Comparison of ENCODE assay signal across 8 cellular contexts in the genomic region with DNA sequence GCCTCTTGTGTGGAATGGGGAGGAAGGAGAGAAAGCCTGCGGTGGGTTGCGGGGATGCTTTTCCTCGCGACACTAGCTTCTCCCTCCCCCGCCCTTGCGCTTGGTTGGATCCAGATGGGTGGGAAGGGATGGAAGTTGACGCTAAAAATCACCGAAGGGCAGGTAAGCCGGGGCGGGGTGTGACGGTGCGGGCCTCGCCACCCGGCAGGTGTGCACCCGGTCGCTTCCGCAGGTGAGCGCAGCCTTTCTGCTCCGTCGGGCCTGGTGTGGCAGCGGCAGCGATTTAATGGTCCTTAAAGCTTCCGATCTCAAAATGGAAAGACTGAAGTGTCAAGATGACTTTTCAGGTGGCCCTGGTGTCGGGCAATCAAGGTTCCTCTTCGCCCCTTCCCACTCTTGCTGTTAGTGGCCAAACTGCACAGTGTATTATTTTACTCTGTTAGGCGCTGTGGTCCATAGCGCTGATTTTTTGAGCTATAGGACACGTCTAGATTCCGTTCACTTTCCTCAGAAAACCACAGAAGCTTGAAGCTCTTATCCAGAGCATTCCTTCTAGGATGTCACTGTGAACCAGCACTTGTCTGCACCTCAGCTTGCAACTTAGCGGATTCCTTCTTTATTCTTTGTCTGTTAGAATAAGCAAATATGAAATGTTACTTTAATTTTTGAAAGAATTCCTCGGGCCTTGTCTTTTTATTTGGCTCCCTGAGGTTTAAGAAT. TPM values are rescaled to one million over a fixed set of nuclear protein-coding genes. Genes with fewer than 3 reads are reported as not detected.
A peak's percentile ranks its signal among the peaks of the same experiment; 100 is the strongest.
DNase-seq lines count a peak whose midpoint lies in the region; ATAC-seq and TF ChIP-seq lines count a peak whose summit lies in the region.

No MANE protein-coding gene starts in this region.

- peak overlapping the region; percentile 57 for H3K23ac ChIP-seq in IMR-90 (ENCODE audit: low read depth, low read length)

- peak overlapping the region; percentile 77 for H3K14ac ChIP-seq in IMR-90 (replicated peaks; ENCODE audit: low read depth, low read length)

- H3K4me1 Mint-ChIP-seq in activated CD4-positive, alpha-beta T cell treated with anti-CD3 and anti-CD28 coated beads for 36 hours: peaks cover 49% of the 10 kb centered on the region

- DNase-seq in GM06990 (ENCODE audit: extremely low read depth, insufficient read length): peak; percentile 68
- peak; percentile 39 for DNase-seq in IMR-90
- DNase-seq in activated CD4-positive, alpha-beta T cell treated with anti-CD3 and anti-CD28 coated beads for 36 hours: peak; percentile 69
- peak in 2 of 3 donors; percentile 8 to 18 for DNase-seq in effector memory CD4-positive, alpha-beta T cell
- no peak for DNase-seq in thoracic aorta (ENCODE audit: low spot score)

- peak overlapping the region; percentile 76 for H3K4me3 ChIP-seq in GM06990 (replicated peaks; ENCODE audit: low read depth, low read length)
- H3K4me3 ChIP-seq in IMR-90 (ENCODE audit: insufficient read depth, low read depth, low read length): peak overlapping the region; percentile 92
- peak overlapping the region; percentile 96 for H3K4me3 ChIP-seq in effector memory CD4-positive, alpha-beta T cell (ENCODE audit: insufficient read depth, low read depth, low read length, poor library complexity, severe bottlenecking)
- peak overlapping the region; percentile 88 to 96 for H3K4me3 ChIP-seq in muscle layer of duodenum (ENCODE audit: low read depth in 1 of 2, low read length in 2 of 2)
- peak overlapping the region; percentile 90 for H3K4me3 ChIP-seq in thoracic aorta

- peak overlapping the region; percentile 88 for H3K27ac Mint-ChIP-seq in activated CD4-positive, alpha-beta T cell treated with anti-CD3 and anti-CD28 coated beads for 36 hours

- H4K20me1 ChIP-seq in IMR-90 (ENCODE audit: insufficient read depth, low read length): peaks cover 45% of the 10 kb centered on the region

- WGBS in IMR-90 (ENCODE audit: extremely low coverage in 2 of 2, insufficient read length in 1 of 2), 2 experiments: 1% methylated on average over 18 of the region's 31 CpGs; no CpG with 5 or more reads in 1 of the 2 experiments

- H3K4ac ChIP-seq in IMR-90 (ENCODE audit: low read depth, low read length): peak overlapping the region; percentile 43

- H2BK20ac ChIP-seq in IMR-90 (ENCODE audit: low read depth, low read length): no peak overlapping the region

- peaks cover 3% of the 10 kb centered on the region for H3K9me1 ChIP-seq in IMR-90 (ENCODE audit: insufficient read depth, low read length)

- H2AK9ac ChIP-seq in IMR-90 (replicated peaks; ENCODE audit: low read depth, low read length, poor library complexity): peak overlapping the region; percentile 90

- H4K91ac ChIP-seq in IMR-90 (ENCODE audit: insufficient read depth, low read depth, low read length): no peak overlapping the region

- peaks cover 2% of the 10 kb centered on the region for H3K36me3 ChIP-seq in GM06990 (ENCODE audit: control insufficient read depth, insufficient read depth, low read length)
- peaks cover 6% of the 10 kb centered on the region for H3K36me3 ChIP-seq in IMR-90 (ENCODE audit: control insufficient read depth, insufficient read depth, low read length)
- peaks cover 6% of the 10 kb centered on the region for H3K36me3 ChIP-seq in effector memory CD4-positive, alpha-beta T cell (ENCODE audit: control insufficient read depth, insufficient read depth, low read length)
- H3K36me3 ChIP-seq in muscle layer of duodenum (ENCODE audit: control insufficient read depth in 1 of 2, insufficient read depth in 2 of 2, low read length in 2 of 2): peaks cover 8 to 12% of the 10 kb centered on the region in 2 donors
- H3K36me3 ChIP-seq in thoracic aorta: no peaks in the 10 kb centered on the region

- H2BK5ac ChIP-seq in IMR-90 (ENCODE audit: low read depth, low read length, poor library complexity, severe bottlenecking): no peak overlapping the region

- peak overlapping the region; percentile 92 for H3K9ac ChIP-seq in IMR-90 (ENCODE audit: low read depth, low read length)

- H3K9me3 ChIP-seq in IMR-90 (ENCODE audit: control insufficient read depth, insufficient read depth, low read length): no peaks in the 10 kb centered on the region
- no peaks in the 10 kb centered on the region for H3K9me3 ChIP-seq in effector memory CD4-positive, alpha-beta T cell (ENCODE audit: control insufficient read depth, low read length)
- no peaks in the 10 kb centered on the region for H3K9me3 ChIP-seq in muscle layer of duodenum (ENCODE audit: control insufficient read depth in 1 of 2, low read length in 2 of 2)
- H3K9me3 ChIP-seq in thoracic aorta: no peaks in the 10 kb centered on the region

- H3K9me3 Mint-ChIP-seq in activated CD4-positive, alpha-beta T cell treated with anti-CD3 and anti-CD28 coated beads for 36 hours (ENCODE audit: low read depth): no peaks in the 10 kb centered on the region

- H4K5ac ChIP-seq in IMR-90 (ENCODE audit: low read depth, low read length): no peak overlapping the region

- H3K56ac ChIP-seq in IMR-90 (ENCODE audit: extremely low read depth, insufficient read depth, low read length): peak overlapping the region; percentile 37; the same call in 1 of the 2 replicates

- peaks cover 69% of the 10 kb centered on the region for H3K36me3 Mint-ChIP-seq in activated CD4-positive, alpha-beta T cell treated with anti-CD3 and anti-CD28 coated beads for 36 hours (ENCODE audit: low read depth)

- H2BK15ac ChIP-seq in IMR-90 (ENCODE audit: low read depth, low read length): no peak overlapping the region

- H2BK120ac ChIP-seq in IMR-90 (ENCODE audit: low read depth, low read length): no peak overlapping the region

- POLR2A ChIA-PET in IMR-90 (lab: Charles Lee; ENCODE audit: unreplicated experiment): no interaction called here
- POLR2A ChIA-PET in activated CD4-positive, alpha-beta T cell treated with anti-CD3 and anti-CD28 coated beads for 36 hours (lab: Charles Lee): interaction anchor here (0.8 to 1.4 kb wide), 2 partner anchors 57 to 146 kb away, joined by 3 to 6 read pairs; partner anchors contain the start of gene HNRNPD

- CTCF ChIA-PET in IMR-90 (lab: Yijun Ruan, JAX): interaction anchor here (0.6 kb wide), 1 partner anchor 367 kb away, joined by 3 read pairs; no protein-coding TSS in a partner anchor
- CTCF ChIA-PET in activated CD4-positive, alpha-beta T cell treated with anti-CD3 and anti-CD28 coated beads for 36 hours (lab: Charles Lee): interaction anchor here (0.7 to 1.0 kb wide), 4 partner anchors 57 to 1026 kb away, joined by 3 read pairs; partner anchors contain the start of gene HNRNPD

- H2AK5ac ChIP-seq in IMR-90 (ENCODE audit: low read depth, low read length): peak overlapping the region; percentile 47

- no peak for TF ChIP-seq CTCF in GM06990 (IDR thresholded peaks at IDR 0.05; ENCODE audit: insufficient read depth, low read length, poor library complexity, severe bottlenecking)
- no peak for TF ChIP-seq CTCF in IMR-90 (conservative IDR thresholded peaks at IDR 0.05; ENCODE audit: low read depth, low read length)
- TF ChIP-seq CTCF in thoracic aorta (IDR thresholded peaks at IDR 0.05): no peak

- no peaks in the 10 kb centered on the region for H3K27me3 Mint-ChIP-seq in activated CD4-positive, alpha-beta T cell treated with anti-CD3 and anti-CD28 coated beads for 36 hours

- peak overlapping the region; percentile 99 for H2AFZ ChIP-seq in IMR-90 (replicated peaks; ENCODE audit: low read length, poor library complexity)

- H4K8ac ChIP-seq in IMR-90 (ENCODE audit: low read depth in 2 of 2, low read length in 2 of 2): peak overlapping the region; percentile 42 to 82; a peak in 1 of 4 replicates

- in situ Hi-C loops in IMR-90 (cut with MboI; ENCODE audit: low sequenced_read_pairs): loop anchor here (25.0 kb wide), 1 partner anchor 606 kb away; the partner anchor contains the start of gene COPS4

- H3K4me1 ChIP-seq in IMR-90 (ENCODE audit: control insufficient read depth, insufficient read depth, low read length): no peaks in the 10 kb centered on the region
- H3K4me1 ChIP-seq in effector memory CD4-positive, alpha-beta T cell (ENCODE audit: control insufficient read depth, insufficient read depth, low read length, poor library complexity, severe bottlenecking): peaks cover 25% of the 10 kb centered on the region
- peaks cover 8 to 30% of the 10 kb centered on the region in 2 donors for H3K4me1 ChIP-seq in muscle layer of duodenum (ENCODE audit: control insufficient read depth in 1 of 2, insufficient read depth in 2 of 2, low read length in 2 of 2)
- peaks cover 24 to 28% of the 10 kb centered on the region in 2 donors for H3K4me1 ChIP-seq in thoracic aorta (ENCODE audit: control insufficient read depth in 1 of 2, low read depth in 2 of 2)

- ATAC-seq in IMR-90 (ENCODE audit: low read depth) (no peak), thoracic aorta (ENCODE audit: insufficient number of reproducible peaks, low FRiP score, low read depth) (no peak), GM19397 (IDR thresholded peaks at IDR 0.05; ENCODE audit: unreplicated experiment) (no peak), GM21786 (IDR thresholded peaks at IDR 0.05; ENCODE audit: unreplicated experiment) (no peak)
- no peak for ATAC-seq in activated CD4-positive, alpha-beta T cell treated with anti-CD3 and anti-CD28 coated beads for 36 hours

- TF ChIP-seq RAD21 in IMR-90 (IDR thresholded peaks at IDR 0.05; ENCODE audit: low read length): no peak

- no peak for TF ChIP-seq POLR2A in IMR-90 (IDR thresholded peaks at IDR 0.05; ENCODE audit: low read depth, low read length)

- dilution Hi-C loops in IMR-90 (cut with HindIII; ENCODE audit: low sequenced_read_pairs, unreplicated experiment): no loop called here

- H3K27ac ChIP-seq in IMR-90 (ENCODE audit: insufficient read depth, low read length) (peak overlapping the region; percentile 77), muscle layer of duodenum (ENCODE audit: low read length) (peak overlapping the region; percentile 84), thoracic aorta (peak overlapping the region; percentile 92 to 94)
- H3K27ac ChIP-seq in effector memory CD4-positive, alpha-beta T cell (ENCODE audit: insufficient read depth, low read length, poor library complexity, severe bottlenecking): peak overlapping the region; percentile 96

- peak overlapping the region; percentile 94 for H3K4me3 Mint-ChIP-seq in activated CD4-positive, alpha-beta T cell treated with anti-CD3 and anti-CD28 coated beads for 36 hours

- no TSS peak for BruUV-seq in IMR-90 (replicated peaks; lab: Mats Ljungman, UMichigan)

- H3K27me3 ChIP-seq in GM06990 (replicated peaks; ENCODE audit: control insufficient read depth, insufficient read depth, low read length) (no peaks in the 10 kb centered on the region), IMR-90 (ENCODE audit: control insufficient read depth, insufficient read depth, low read length) (no peaks in the 10 kb centered on the region), muscle layer of duodenum (ENCODE audit: low read depth, low read length) (no peaks in the 10 kb centered on the region), thoracic aorta (replicated peaks; ENCODE audit: insufficient read depth) (no peaks in the 10 kb centered on the region)
- no peaks in the 10 kb centered on the region for H3K27me3 ChIP-seq in effector memory CD4-positive, alpha-beta T cell (replicated peaks; ENCODE audit: control insufficient read depth, insufficient read depth, low read length, poor library complexity, severe bottlenecking)

- peak overlapping the region; percentile 94 for H3K4me2 ChIP-seq in IMR-90 (ENCODE audit: low read depth, low read length)

- peaks cover 26 to 64% of the 10 kb centered on the region in 2 experiments for H3K79me1 ChIP-seq in IMR-90 (ENCODE audit: low read depth in 1 of 2, low read length in 2 of 2)

- no peak overlapping the region for H3K18ac ChIP-seq in IMR-90 (ENCODE audit: low read depth, low read length)

- intact Hi-C loops in IMR-90 (cut with micrococcal nuclease): no loop called here
- intact Hi-C loops in activated CD4-positive, alpha-beta T cell treated with anti-CD3 and anti-CD28 coated beads for 36 hours (cut with DNase I, micrococcal nuclease): loop anchor here (2.0 to 10.0 kb wide), 5 partner anchors 470 to 924 kb away; partner anchors contain the start of genes COQ2 (in 1 of the 2), LIN54 (in 1 of the 2) and THAP9 (in 1 of the 2)

RNA-seq across cellular contexts. Expression of gene ENOPH1, which starts 0.8 kb away (rescaled TPM):
- total RNA-seq in IMR-90 (2012; rRNA removed) (36.0 and 51.7 TPM in 2 replicates), thoracic aorta (10 to 100 TPM; 15.4 to 15.5 TPM)
- polyA plus RNA-seq in IMR-90 (2012; rRNA removed): 12.3 and 18.0 TPM in 2 replicates
- 3.7 and 4.8 TPM in 2 replicates for polyA plus RNA-seq in IMR-90 (2012; cell fraction: cytosol; rRNA removed)
- polyA plus RNA-seq in IMR-90 (2012; cell fraction: nucleus; rRNA removed; ENCODE audit: low replicate concordance): 1.5 and 5.9 TPM in 2 replicates
- total RNA-seq in activated CD4-positive, alpha-beta T cell treated with anti-CD3 and anti-CD28 coated beads for 36 hours: 10 to 100 TPM; 60.1 to 81.8 TPM

RNA-seq across cellular contexts. Expression of gene HNRNPDL, which starts 0.9 kb away (rescaled TPM):
- total RNA-seq in IMR-90 (2012; rRNA removed) (52.9 and 203 TPM in 2 replicates), thoracic aorta (100 to 1,000 TPM; 145 to 191 TPM)
- polyA plus RNA-seq in IMR-90 (2012; rRNA removed): 249 and 276 TPM in 2 replicates
- 25.2 and 31.1 TPM in 2 replicates for polyA plus RNA-seq in IMR-90 (2012; cell fraction: cytosol; rRNA removed)
- polyA plus RNA-seq in IMR-90 (2012; cell fraction: nucleus; rRNA removed; ENCODE audit: low replicate concordance): 95.7 and 500 TPM in 2 replicates
- total RNA-seq in activated CD4-positive, alpha-beta T cell treated with anti-CD3 and anti-CD28 coated beads for 36 hours: 100 to 1,000 TPM; 308 to 345 TPM

RNA-seq across cellular contexts. Expression of gene HNRNPD, which starts 57.4 kb away (rescaled TPM):
- total RNA-seq in IMR-90 (2012; rRNA removed) (9.7 and 26.1 TPM in 2 replicates), thoracic aorta (100 to 1,000 TPM in 1 of 2 donors, 10 to 100 TPM in 1; 63.2 to 110 TPM)
- 118 and 142 TPM in 2 replicates for polyA plus RNA-seq in IMR-90 (2012; rRNA removed)
- 261 and 286 TPM in 2 replicates for polyA plus RNA-seq in IMR-90 (2012; cell fraction: cytosol; rRNA removed)
- 487 and 553 TPM in 2 replicates for polyA plus RNA-seq in IMR-90 (2012; cell fraction: nucleus; rRNA removed; ENCODE audit: low replicate concordance)
- 100 to 1,000 TPM; 505 to 510 TPM for total RNA-seq in activated CD4-positive, alpha-beta T cell treated with anti-CD3 and anti-CD28 coated beads for 36 hours

Comparison
In these comparisons a context has a peak if more than half of its experiments do, and no peak if none do; other contexts are left out.
1. RNA of gene HNRNPD, which starts 57.4 kb away (total RNA-seq): 505 to 510 TPM in activated CD4-positive, alpha-beta T cell treated with anti-CD3 and anti-CD28 coated beads for 36 hours; 63.2 to 110 TPM in thoracic aorta and 9.7 to 26.1 TPM in IMR-90; every median in the first group is over 4 times any median in the second.
2. Peak in every context shown above with its lines, with median percentiles within 50 percentile points of each other: H3K4me3 ChIP-seq and H3K27ac ChIP-seq.